In the genomic region with DNA sequence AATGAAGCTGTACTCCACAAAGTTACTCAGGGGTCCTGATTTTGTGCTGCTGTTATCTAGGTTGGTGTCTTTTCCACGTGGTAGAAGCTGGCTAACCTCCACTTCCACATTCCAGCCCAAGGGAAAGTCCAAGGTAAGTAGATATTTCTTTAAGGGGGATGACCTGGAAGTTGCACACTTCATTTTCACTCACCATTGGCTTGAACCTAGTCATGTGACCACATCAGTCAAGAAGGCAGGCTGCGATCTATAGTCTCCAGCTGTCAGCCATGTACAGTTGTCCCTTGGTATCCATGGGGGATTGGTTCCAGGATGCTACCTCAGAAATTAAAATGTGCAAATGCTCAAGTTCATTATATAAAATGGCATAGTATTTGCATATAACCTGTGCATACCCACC, we compare ENCODE assay signal across 1 cellular context.
TF ChIP-seq lines count a peak whose summit lies in the region.

No MANE protein-coding gene starts in this region.

TF ChIP-seq in K562, 482 proteins besides CTCF, POLR2A, EP300 and RAD21 (continued from another document and continues in another):
- no peak for TF ChIP-seq ARID2 (IDR thresholded peaks at IDR 0.05)
- no peak for TF ChIP-seq ILK (tag; IDR thresholded peaks at IDR 0.05; ENCODE audit: borderline replicate concordance, low read depth)
- TF ChIP-seq, protein P1, sequence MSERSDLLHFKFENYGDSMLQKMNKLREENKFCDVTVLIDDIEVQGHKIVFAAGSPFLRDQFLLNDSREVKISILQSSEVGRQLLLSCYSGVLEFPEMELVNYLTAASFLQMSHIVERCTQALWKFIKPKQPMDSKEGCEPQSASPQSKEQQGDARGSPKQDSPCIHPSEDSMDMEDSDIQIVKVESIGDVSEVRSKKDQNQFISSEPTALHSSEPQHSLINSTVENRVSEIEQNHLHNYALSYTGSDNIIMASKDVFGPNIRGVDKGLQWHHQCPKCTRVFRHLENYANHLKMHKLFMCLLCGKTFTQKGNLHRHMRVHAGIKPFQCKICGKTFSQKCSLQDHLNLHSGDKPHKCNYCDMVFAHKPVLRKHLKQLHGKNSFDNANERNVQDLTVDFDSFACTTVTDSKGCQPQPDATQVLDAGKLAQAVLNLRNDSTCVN (CRISPR knock-in tag; IDR thresholded peaks at IDR 0.05): no peak
- no peak for TF ChIP-seq NBN (IDR thresholded peaks at IDR 0.05; ENCODE audit: low read depth)
- TF ChIP-seq SIRT6 (IDR thresholded peaks at IDR 0.05; ENCODE audit: low read depth, low read length): no peak
- TF ChIP-seq RFX1 (IDR thresholded peaks at IDR 0.05): no peak
- TF ChIP-seq, protein P2, sequence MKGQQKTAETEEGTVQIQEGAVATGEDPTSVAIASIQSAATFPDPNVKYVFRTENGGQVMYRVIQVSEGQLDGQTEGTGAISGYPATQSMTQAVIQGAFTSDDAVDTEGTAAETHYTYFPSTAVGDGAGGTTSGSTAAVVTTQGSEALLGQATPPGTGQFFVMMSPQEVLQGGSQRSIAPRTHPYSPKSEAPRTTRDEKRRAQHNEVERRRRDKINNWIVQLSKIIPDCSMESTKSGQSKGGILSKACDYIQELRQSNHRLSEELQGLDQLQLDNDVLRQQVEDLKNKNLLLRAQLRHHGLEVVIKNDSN (CRISPR knock-in tag; IDR thresholded peaks at IDR 0.05): peak; percentile 41; the same call in 1 of the 2 replicates
- TF ChIP-seq, protein P3, sequence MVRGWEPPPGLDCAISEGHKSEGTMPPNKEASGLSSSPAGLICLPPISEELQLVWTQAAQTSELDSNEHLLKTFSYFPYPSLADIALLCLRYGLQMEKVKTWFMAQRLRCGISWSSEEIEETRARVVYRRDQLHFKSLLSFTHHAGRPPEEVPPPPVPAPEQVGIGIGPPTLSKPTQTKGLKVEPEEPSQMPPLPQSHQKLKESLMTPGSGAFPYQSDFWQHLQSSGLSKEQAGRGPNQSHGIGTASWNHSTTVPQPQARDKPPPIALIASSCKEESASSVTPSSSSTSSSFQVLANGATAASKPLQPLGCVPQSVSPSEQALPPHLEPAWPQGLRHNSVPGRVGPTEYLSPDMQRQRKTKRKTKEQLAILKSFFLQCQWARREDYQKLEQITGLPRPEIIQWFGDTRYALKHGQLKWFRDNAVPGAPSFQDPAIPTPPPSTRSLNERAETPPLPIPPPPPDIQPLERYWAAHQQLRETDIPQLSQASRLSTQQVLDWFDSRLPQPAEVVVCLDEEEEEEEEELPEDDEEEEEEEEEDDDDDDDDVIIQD (CRISPR knock-in tag; IDR thresholded peaks at IDR 0.05): no peak
- TF ChIP-seq, protein P4, sequence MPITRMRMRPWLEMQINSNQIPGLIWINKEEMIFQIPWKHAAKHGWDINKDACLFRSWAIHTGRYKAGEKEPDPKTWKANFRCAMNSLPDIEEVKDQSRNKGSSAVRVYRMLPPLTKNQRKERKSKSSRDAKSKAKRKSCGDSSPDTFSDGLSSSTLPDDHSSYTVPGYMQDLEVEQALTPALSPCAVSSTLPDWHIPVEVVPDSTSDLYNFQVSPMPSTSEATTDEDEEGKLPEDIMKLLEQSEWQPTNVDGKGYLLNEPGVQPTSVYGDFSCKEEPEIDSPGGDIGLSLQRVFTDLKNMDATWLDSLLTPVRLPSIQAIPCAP (CRISPR knock-in tag; IDR thresholded peaks at IDR 0.05; ENCODE audit: borderline replicate concordance): no peak
- no peak for TF ChIP-seq XRCC5 (IDR thresholded peaks at IDR 0.05; ENCODE audit: low read depth, low read length)
- TF ChIP-seq, protein P5, sequence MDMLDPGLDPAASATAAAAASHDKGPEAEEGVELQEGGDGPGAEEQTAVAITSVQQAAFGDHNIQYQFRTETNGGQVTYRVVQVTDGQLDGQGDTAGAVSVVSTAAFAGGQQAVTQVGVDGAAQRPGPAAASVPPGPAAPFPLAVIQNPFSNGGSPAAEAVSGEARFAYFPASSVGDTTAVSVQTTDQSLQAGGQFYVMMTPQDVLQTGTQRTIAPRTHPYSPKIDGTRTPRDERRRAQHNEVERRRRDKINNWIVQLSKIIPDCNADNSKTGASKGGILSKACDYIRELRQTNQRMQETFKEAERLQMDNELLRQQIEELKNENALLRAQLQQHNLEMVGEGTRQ (CRISPR knock-in tag; IDR thresholded peaks at IDR 0.05): peak; percentile 26; the same call in 1 of the 2 replicates
- TF ChIP-seq, protein P6, sequence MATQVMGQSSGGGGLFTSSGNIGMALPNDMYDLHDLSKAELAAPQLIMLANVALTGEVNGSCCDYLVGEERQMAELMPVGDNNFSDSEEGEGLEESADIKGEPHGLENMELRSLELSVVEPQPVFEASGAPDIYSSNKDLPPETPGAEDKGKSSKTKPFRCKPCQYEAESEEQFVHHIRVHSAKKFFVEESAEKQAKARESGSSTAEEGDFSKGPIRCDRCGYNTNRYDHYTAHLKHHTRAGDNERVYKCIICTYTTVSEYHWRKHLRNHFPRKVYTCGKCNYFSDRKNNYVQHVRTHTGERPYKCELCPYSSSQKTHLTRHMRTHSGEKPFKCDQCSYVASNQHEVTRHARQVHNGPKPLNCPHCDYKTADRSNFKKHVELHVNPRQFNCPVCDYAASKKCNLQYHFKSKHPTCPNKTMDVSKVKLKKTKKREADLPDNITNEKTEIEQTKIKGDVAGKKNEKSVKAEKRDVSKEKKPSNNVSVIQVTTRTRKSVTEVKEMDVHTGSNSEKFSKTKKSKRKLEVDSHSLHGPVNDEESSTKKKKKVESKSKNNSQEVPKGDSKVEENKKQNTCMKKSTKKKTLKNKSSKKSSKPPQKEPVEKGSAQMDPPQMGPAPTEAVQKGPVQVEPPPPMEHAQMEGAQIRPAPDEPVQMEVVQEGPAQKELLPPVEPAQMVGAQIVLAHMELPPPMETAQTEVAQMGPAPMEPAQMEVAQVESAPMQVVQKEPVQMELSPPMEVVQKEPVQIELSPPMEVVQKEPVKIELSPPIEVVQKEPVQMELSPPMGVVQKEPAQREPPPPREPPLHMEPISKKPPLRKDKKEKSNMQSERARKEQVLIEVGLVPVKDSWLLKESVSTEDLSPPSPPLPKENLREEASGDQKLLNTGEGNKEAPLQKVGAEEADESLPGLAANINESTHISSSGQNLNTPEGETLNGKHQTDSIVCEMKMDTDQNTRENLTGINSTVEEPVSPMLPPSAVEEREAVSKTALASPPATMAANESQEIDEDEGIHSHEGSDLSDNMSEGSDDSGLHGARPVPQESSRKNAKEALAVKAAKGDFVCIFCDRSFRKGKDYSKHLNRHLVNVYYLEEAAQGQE (CRISPR knock-in tag; IDR thresholded peaks at IDR 0.05; ENCODE audit: low read depth): no peak
- no peak for TF ChIP-seq C11orf30 (IDR thresholded peaks at IDR 0.05; ENCODE audit: low read depth)
- no peak for TF ChIP-seq GABPA (tag; conservative IDR thresholded peaks at IDR 0.05; ENCODE audit: low read depth)
- TF ChIP-seq POU5F1 (IDR thresholded peaks at IDR 0.05; ENCODE audit: borderline replicate concordance, low read depth, low read length, partially characterized antibody): no peak
- no peak for TF ChIP-seq ZNF830 (CRISPR knock-in tag; IDR thresholded peaks at IDR 0.05)
- TF ChIP-seq, protein P7, sequence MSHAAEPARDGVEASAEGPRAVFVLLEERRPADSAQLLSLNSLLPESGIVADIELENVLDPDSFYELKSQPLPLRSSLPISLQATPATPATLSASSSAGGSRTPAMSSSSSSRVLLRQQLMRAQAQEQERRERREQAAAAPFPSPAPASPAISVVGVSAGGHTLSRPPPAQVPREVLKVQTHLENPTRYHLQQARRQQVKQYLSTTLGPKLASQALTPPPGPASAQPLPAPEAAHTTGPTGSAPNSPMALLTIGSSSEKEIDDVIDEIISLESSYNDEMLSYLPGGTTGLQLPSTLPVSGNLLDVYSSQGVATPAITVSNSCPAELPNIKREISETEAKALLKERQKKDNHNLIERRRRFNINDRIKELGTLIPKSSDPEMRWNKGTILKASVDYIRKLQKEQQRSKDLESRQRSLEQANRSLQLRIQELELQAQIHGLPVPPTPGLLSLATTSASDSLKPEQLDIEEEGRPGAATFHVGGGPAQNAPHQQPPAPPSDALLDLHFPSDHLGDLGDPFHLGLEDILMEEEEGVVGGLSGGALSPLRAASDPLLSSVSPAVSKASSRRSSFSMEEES (CRISPR knock-in tag; IDR thresholded peaks at IDR 0.05): peak; percentile 88
- TF ChIP-seq TCF3 (CRISPR knock-in tag; IDR thresholded peaks at IDR 0.05): no peak
- no peak for TF ChIP-seq TAF1 (IDR thresholded peaks at IDR 0.05; ENCODE audit: control insufficient read depth, extremely low read depth, insufficient read depth, low read length, severe bottlenecking)
- no peak for TF ChIP-seq MECOM (CRISPR knock-in tag; IDR thresholded peaks at IDR 0.05)
- TF ChIP-seq, protein P8, sequence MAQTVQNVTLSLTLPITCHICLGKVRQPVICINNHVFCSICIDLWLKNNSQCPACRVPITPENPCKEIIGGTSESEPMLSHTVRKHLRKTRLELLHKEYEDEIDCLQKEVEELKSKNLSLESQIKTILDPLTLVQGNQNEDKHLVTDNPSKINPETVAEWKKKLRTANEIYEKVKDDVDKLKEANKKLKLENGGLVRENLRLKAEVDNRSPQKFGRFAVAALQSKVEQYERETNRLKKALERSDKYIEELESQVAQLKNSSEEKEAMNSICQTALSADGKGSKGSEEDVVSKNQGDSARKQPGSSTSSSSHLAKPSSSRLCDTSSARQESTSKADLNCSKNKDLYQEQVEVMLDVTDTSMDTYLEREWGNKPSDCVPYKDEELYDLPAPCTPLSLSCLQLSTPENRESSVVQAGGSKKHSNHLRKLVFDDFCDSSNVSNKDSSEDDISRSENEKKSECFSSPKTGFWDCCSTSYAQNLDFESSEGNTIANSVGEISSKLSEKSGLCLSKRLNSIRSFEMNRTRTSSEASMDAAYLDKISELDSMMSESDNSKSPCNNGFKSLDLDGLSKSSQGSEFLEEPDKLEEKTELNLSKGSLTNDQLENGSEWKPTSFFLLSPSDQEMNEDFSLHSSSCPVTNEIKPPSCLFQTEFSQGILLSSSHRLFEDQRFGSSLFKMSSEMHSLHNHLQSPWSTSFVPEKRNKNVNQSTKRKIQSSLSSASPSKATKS (CRISPR knock-in tag; IDR thresholded peaks at IDR 0.05): no peak
- 0 out of 2 replicates have a peak, but pooled peaks have one; percentile 6 for TF ChIP-seq CBFA2T2 (conservative IDR thresholded peaks at IDR 0.05)
- TF ChIP-seq, protein P9, sequence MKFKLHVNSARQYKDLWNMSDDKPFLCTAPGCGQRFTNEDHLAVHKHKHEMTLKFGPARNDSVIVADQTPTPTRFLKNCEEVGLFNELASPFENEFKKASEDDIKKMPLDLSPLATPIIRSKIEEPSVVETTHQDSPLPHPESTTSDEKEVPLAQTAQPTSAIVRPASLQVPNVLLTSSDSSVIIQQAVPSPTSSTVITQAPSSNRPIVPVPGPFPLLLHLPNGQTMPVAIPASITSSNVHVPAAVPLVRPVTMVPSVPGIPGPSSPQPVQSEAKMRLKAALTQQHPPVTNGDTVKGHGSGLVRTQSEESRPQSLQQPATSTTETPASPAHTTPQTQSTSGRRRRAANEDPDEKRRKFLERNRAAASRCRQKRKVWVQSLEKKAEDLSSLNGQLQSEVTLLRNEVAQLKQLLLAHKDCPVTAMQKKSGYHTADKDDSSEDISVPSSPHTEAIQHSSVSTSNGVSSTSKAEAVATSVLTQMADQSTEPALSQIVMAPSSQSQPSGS (CRISPR knock-in tag; IDR thresholded peaks at IDR 0.05): no peak
- no peak for TF ChIP-seq NR4A1 (CRISPR knock-in tag; IDR thresholded peaks at IDR 0.05)
- no peak for TF ChIP-seq NR4A1 (tag; IDR thresholded peaks at IDR 0.05)
- no peak for TF ChIP-seq SRSF7 (optimal IDR thresholded peaks at IDR 0.05; ENCODE audit: low read depth, low read length)
- TF ChIP-seq, protein P10, sequence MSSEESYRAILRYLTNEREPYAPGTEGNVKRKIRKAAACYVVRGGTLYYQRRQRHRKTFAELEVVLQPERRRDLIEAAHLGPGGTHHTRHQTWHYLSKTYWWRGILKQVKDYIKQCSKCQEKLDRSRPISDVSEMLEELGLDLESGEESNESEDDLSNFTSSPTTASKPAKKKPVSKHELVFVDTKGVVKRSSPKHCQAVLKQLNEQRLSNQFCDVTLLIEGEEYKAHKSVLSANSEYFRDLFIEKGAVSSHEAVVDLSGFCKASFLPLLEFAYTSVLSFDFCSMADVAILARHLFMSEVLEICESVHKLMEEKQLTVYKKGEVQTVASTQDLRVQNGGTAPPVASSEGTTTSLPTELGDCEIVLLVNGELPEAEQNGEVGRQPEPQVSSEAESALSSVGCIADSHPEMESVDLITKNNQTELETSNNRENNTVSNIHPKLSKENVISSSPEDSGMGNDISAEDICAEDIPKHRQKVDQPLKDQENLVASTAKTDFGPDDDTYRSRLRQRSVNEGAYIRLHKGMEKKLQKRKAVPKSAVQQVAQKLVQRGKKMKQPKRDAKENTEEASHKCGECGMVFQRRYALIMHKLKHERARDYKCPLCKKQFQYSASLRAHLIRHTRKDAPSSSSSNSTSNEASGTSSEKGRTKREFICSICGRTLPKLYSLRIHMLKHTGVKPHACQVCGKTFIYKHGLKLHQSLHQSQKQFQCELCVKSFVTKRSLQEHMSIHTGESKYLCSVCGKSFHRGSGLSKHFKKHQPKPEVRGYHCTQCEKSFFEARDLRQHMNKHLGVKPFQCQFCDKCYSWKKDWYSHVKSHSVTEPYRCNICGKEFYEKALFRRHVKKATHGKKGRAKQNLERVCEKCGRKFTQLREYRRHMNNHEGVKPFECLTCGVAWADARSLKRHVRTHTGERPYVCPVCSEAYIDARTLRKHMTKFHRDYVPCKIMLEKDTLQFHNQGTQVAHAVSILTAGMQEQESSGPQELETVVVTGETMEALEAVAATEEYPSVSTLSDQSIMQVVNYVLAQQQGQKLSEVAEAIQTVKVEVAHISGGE (CRISPR knock-in tag; IDR thresholded peaks at IDR 0.05): no peak
- no peak for TF ChIP-seq MCM7 (IDR thresholded peaks at IDR 0.05)
- TF ChIP-seq, protein P11, sequence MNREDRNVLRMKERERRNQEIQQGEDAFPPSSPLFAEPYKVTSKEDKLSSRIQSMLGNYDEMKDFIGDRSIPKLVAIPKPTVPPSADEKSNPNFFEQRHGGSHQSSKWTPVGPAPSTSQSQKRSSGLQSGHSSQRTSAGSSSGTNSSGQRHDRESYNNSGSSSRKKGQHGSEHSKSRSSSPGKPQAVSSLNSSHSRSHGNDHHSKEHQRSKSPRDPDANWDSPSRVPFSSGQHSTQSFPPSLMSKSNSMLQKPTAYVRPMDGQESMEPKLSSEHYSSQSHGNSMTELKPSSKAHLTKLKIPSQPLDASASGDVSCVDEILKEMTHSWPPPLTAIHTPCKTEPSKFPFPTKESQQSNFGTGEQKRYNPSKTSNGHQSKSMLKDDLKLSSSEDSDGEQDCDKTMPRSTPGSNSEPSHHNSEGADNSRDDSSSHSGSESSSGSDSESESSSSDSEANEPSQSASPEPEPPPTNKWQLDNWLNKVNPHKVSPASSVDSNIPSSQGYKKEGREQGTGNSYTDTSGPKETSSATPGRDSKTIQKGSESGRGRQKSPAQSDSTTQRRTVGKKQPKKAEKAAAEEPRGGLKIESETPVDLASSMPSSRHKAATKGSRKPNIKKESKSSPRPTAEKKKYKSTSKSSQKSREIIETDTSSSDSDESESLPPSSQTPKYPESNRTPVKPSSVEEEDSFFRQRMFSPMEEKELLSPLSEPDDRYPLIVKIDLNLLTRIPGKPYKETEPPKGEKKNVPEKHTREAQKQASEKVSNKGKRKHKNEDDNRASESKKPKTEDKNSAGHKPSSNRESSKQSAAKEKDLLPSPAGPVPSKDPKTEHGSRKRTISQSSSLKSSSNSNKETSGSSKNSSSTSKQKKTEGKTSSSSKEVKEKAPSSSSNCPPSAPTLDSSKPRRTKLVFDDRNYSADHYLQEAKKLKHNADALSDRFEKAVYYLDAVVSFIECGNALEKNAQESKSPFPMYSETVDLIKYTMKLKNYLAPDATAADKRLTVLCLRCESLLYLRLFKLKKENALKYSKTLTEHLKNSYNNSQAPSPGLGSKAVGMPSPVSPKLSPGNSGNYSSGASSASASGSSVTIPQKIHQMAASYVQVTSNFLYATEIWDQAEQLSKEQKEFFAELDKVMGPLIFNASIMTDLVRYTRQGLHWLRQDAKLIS (CRISPR knock-in tag; IDR thresholded peaks at IDR 0.05): no peak
- no peak for TF ChIP-seq SRSF9 (IDR thresholded peaks at IDR 0.05; ENCODE audit: borderline replicate concordance, low read depth, low read length)
- TF ChIP-seq NCOA2 (IDR thresholded peaks at IDR 0.05; ENCODE audit: partially characterized antibody in 2 of 2): no peak
- peak; percentile 62; the same call in 1 of the 2 replicates for TF ChIP-seq RAD51 (IDR thresholded peaks at IDR 0.05; ENCODE audit: borderline replicate concordance, low read depth)
